In genomic region chr7:136652635-136653370, GRCh38 we compare ENCODE assay signal across 19 cellular contexts.
DNase-seq lines count a peak whose midpoint lies in the region; ATAC-seq, FAIRE-seq and TF ChIP-seq lines count a peak whose summit lies in the region.
"Had no signal": no experiment of that assay in that cellular context is flagged by ENCODE, and none has a peak within 500 bp of the region (broad histone marks: within the 10 kb centered on the region; RNA-seq: fewer than 3 reads in every experiment).

No MANE protein-coding gene starts in this region.

- H3K9ac ChIP-seq in IMR-90 (ENCODE audit: low read depth, low read length) (no peak overlapping the region), mesenchymal stem cell (ENCODE audit: low read length) (no peak overlapping the region)

- no CpG with 5 or more reads among the region's 3 CpGs for WGBS in IMR-90 (ENCODE audit: extremely low coverage in 2 of 2, insufficient read length in 1 of 2), 2 experiments
- WGBS in mesenchymal stem cell = 96% methylated on average over 2 of the region's 3 CpGs

- dilution Hi-C loops in IMR-90 (cut with HindIII; ENCODE audit: low sequenced_read_pairs, unreplicated experiment) = no loop called here

- CTCF ChIA-PET in IMR-90 (lab: Yijun Ruan, JAX) = no interaction called here

- no peak overlapping the region for H2BK12ac ChIP-seq in mesenchymal stem cell (ENCODE audit: low read length in 2 of 2)

- no peak overlapping the region for H3K27ac ChIP-seq in IMR-90 (ENCODE audit: insufficient read depth, low read length)
- H3K27ac ChIP-seq in mesenchymal stem cell (ENCODE audit: low read length, poor library complexity, severe bottlenecking) = no peak overlapping the region

- TF ChIP-seq CTCF in IMR-90 (conservative IDR thresholded peaks at IDR 0.05; ENCODE audit: low read depth, low read length) (no peak), D721Med (IDR thresholded peaks at IDR 0.05; ENCODE audit: insufficient read depth, missing control alignments) (no peak)

- H3K27ac Mint-ChIP-seq in activated T-helper 2 cell treated with anti-CD3 and anti-CD28 coated beads, Interferon-gamma antibody, Interleukin-2, Interleukin-4, amounts not matched to agents 10 μg/mL and 5 μg/mL and 100 μg/mL, durations not matched to agents 14 hours and 24 hours and 36 hours = no peak overlapping the region
- H3K27ac Mint-ChIP-seq: B cell; CD4-positive, alpha-beta T cell had no signal

- H2AK5ac ChIP-seq in IMR-90 (ENCODE audit: low read depth, low read length) (no peak overlapping the region), mesenchymal stem cell (ENCODE audit: low read length, severe bottlenecking) (no peak overlapping the region)

- H2BK15ac ChIP-seq in IMR-90 (ENCODE audit: low read depth, low read length) (no peak overlapping the region), mesenchymal stem cell (ENCODE audit: low read depth, poor library complexity, severe bottlenecking) (no peak overlapping the region)

- no peak overlapping the region for H2AK9ac ChIP-seq in IMR-90 (replicated peaks; ENCODE audit: low read depth, low read length, poor library complexity)

- H3K56ac ChIP-seq in IMR-90 (ENCODE audit: extremely low read depth, insufficient read depth, low read length) = no peak overlapping the region

- H3K4me2 ChIP-seq in IMR-90 (ENCODE audit: low read depth, low read length) (no peak overlapping the region), mesenchymal stem cell (ENCODE audit: low read length, poor library complexity, severe bottlenecking) (no peak overlapping the region)
- H3K4me2 ChIP-seq: GM23338 had no signal

- H3K36me3 Mint-ChIP-seq in activated T-helper 2 cell treated with anti-CD3 and anti-CD28 coated beads, Interferon-gamma antibody, Interleukin-2, Interleukin-4, amounts not matched to agents 10 μg/mL and 5 μg/mL and 100 μg/mL, durations not matched to agents 14 hours and 24 hours and 36 hours (ENCODE audit: low read depth) = no peaks in the 10 kb centered on the region

- no peak overlapping the region for H4K8ac ChIP-seq in IMR-90 (ENCODE audit: low read depth in 2 of 2, low read length in 2 of 2)
- no peak overlapping the region for H4K8ac ChIP-seq in mesenchymal stem cell (ENCODE audit: low read length)

- H3K23ac ChIP-seq in IMR-90 (ENCODE audit: low read depth, low read length) (no peak overlapping the region), mesenchymal stem cell (ENCODE audit: low read length in 2 of 2) (no peak overlapping the region)

- H3K27me3 ChIP-seq in IMR-90 (ENCODE audit: control insufficient read depth, insufficient read depth, low read length) (no peaks in the 10 kb centered on the region), mesenchymal stem cell (ENCODE audit: control insufficient read depth in 1 of 2, insufficient read depth in 1 of 2, low read length in 2 of 2) (no peaks in the 10 kb centered on the region)
- H3K27me3 ChIP-seq: MG63 had no signal

- H3K4me1 Mint-ChIP-seq in activated T-helper 2 cell treated with anti-CD3 and anti-CD28 coated beads, Interferon-gamma antibody, Interleukin-2, Interleukin-4, amounts not matched to agents 10 μg/mL and 5 μg/mL and 100 μg/mL, durations not matched to agents 14 hours and 24 hours and 36 hours (ENCODE audit: low read depth) = no peaks in the 10 kb centered on the region
- H3K4me1 Mint-ChIP-seq: B cell had no signal

- no peaks in the 10 kb centered on the region for H3K27me3 Mint-ChIP-seq in activated T-helper 2 cell treated with anti-CD3 and anti-CD28 coated beads, Interferon-gamma antibody, Interleukin-2, Interleukin-4, amounts not matched to agents 10 μg/mL and 5 μg/mL and 100 μg/mL, durations not matched to agents 14 hours and 24 hours and 36 hours (ENCODE audit: low read depth)
- H3K27me3 Mint-ChIP-seq: B cell; CD4-positive, alpha-beta T cell had no signal

- H2AFZ ChIP-seq in IMR-90 (replicated peaks; ENCODE audit: low read length, poor library complexity) (no peak overlapping the region), mesenchymal stem cell (ENCODE audit: low read depth, low read length) (no peak overlapping the region)
- H2AFZ ChIP-seq: GM23338 had no signal

- H2BK5ac ChIP-seq in IMR-90 (ENCODE audit: low read depth, low read length, poor library complexity, severe bottlenecking) (no peak overlapping the region), mesenchymal stem cell (ENCODE audit: low read depth, low read length, poor library complexity, severe bottlenecking) (no peak overlapping the region)

- H3K9me3 ChIP-seq in IMR-90 (ENCODE audit: control insufficient read depth, insufficient read depth, low read length) (no peaks in the 10 kb centered on the region), mesenchymal stem cell (ENCODE audit: control insufficient read depth, low read length) (peaks cover 4% of the 10 kb centered on the region)
- H3K9me3 ChIP-seq: MG63 had no signal

- in situ Hi-C loops in IMR-90 (cut with MboI; ENCODE audit: low sequenced_read_pairs) = no loop called here

- TF ChIP-seq POLR2A in IMR-90 (IDR thresholded peaks at IDR 0.05; ENCODE audit: low read depth, low read length) = no peak

- H3K4ac ChIP-seq in IMR-90 (ENCODE audit: low read depth, low read length) (no peak overlapping the region), mesenchymal stem cell (ENCODE audit: low read depth in 1 of 2, low read length in 2 of 2) (no peak overlapping the region)

- FAIRE-seq in D721Med (lab: Jason Lieb, UNC) = no peak
- FAIRE-seq: RCC 7860 had no signal

- H3K4me3 ChIP-seq in IMR-90 (ENCODE audit: insufficient read depth, low read depth, low read length) (no peak overlapping the region), mesenchymal stem cell (ENCODE audit: insufficient read depth in 1 of 2, low read depth in 1 of 2, low read length in 2 of 2) (no peak overlapping the region)
- H3K4me3 ChIP-seq: GM23338, MG63 had no signal

- DNase-seq in IMR-90 (peak; percentile 13), amniotic epithelial cell (ENCODE audit: low read depth) (peak; percentile 87), mesenchymal stem cell (peak; percentile 3), anterior cingulate cortex (lab: John Stamatoyannopoulos, UW) (no peak), D721Med (ENCODE audit: insufficient read length, low spot score) (no peak), amygdala (lab: John Stamatoyannopoulos, UW) (no peak)
- no peak for DNase-seq in activated T-helper 2 cell treated with anti-CD3 and anti-CD28 coated beads, Interferon-gamma antibody, Interleukin-2, Interleukin-4, amounts not matched to agents 10 μg/mL and 5 μg/mL and 100 μg/mL, durations not matched to agents 14 hours and 24 hours and 36 hours (ENCODE audit: low spot score)
- DNase-seq: CD4-positive, alpha-beta T cell; DMS53; KG1; MG63; NCI-H1092 treated with DMSO at 0.1 percent for 48 hours; NCI-H2081 treated with DMSO at 0.1 percent for 48 hours; NCI-H510A treated with DMSO at 0.1 percent for 48 hours; Right ventricle myocardium superior had no signal

- H3K9me1 ChIP-seq in IMR-90 (ENCODE audit: insufficient read depth, low read length) = no peaks in the 10 kb centered on the region

- BruUV-seq in IMR-90 (replicated peaks; lab: Mats Ljungman, UMichigan) = no TSS peak

- H3K18ac ChIP-seq in IMR-90 (ENCODE audit: low read depth, low read length) = no peak overlapping the region
- no peak overlapping the region for H3K18ac ChIP-seq in mesenchymal stem cell (ENCODE audit: low read depth in 1 of 2, low read length in 2 of 2)

- H3K79me1 ChIP-seq in IMR-90 (ENCODE audit: low read depth in 1 of 2, low read length in 2 of 2) (no peaks in the 10 kb centered on the region), mesenchymal stem cell (replicated peaks; ENCODE audit: low read length, poor library complexity, severe bottlenecking) (no peaks in the 10 kb centered on the region)

- H2BK120ac ChIP-seq in IMR-90 (ENCODE audit: low read depth, low read length) (no peak overlapping the region), mesenchymal stem cell (ENCODE audit: low read depth, low read length) (no peak overlapping the region)

- no peak for TF ChIP-seq RAD21 in IMR-90 (IDR thresholded peaks at IDR 0.05; ENCODE audit: low read length)

- POLR2A ChIA-PET in IMR-90 (lab: Charles Lee; ENCODE audit: unreplicated experiment) = no interaction called here

- peaks cover 28% of the 10 kb centered on the region for H3K9me3 Mint-ChIP-seq in activated T-helper 2 cell treated with anti-CD3 and anti-CD28 coated beads, Interferon-gamma antibody, Interleukin-2, Interleukin-4, amounts not matched to agents 10 μg/mL and 5 μg/mL and 100 μg/mL, durations not matched to agents 14 hours and 24 hours and 36 hours
- H3K9me3 Mint-ChIP-seq: GM23338 had no signal

- H3K4me3 Mint-ChIP-seq in activated T-helper 2 cell treated with anti-CD3 and anti-CD28 coated beads, Interferon-gamma antibody, Interleukin-2, Interleukin-4, amounts not matched to agents 10 μg/mL and 5 μg/mL and 100 μg/mL, durations not matched to agents 14 hours and 24 hours and 36 hours (ENCODE audit: low read depth) = no peak overlapping the region
- H3K4me3 Mint-ChIP-seq: B cell; CD4-positive, alpha-beta T cell; GM23338 had no signal

- H3K36me3 ChIP-seq in IMR-90 (ENCODE audit: control insufficient read depth, insufficient read depth, low read length) (no peaks in the 10 kb centered on the region), mesenchymal stem cell (ENCODE audit: control insufficient read depth in 1 of 2, insufficient read depth in 2 of 2, low read depth in 1 of 2, low read length in 2 of 2) (no peaks in the 10 kb centered on the region)
- H3K36me3 ChIP-seq: MG63 had no signal

- H4K20me1 ChIP-seq in IMR-90 (ENCODE audit: insufficient read depth, low read length) = no peaks in the 10 kb centered on the region

- H3K4me1 ChIP-seq in IMR-90 (ENCODE audit: control insufficient read depth, insufficient read depth, low read length) (no peaks in the 10 kb centered on the region), mesenchymal stem cell (ENCODE audit: control insufficient read depth, insufficient read depth, low read depth, low read length) (no peaks in the 10 kb centered on the region)

- no peak overlapping the region for H2BK20ac ChIP-seq in IMR-90 (ENCODE audit: low read depth, low read length)

- H4K91ac ChIP-seq in IMR-90 (ENCODE audit: insufficient read depth, low read depth, low read length) (no peak overlapping the region), mesenchymal stem cell (ENCODE audit: low read length) (no peak overlapping the region)

- intact Hi-C loops in IMR-90 (cut with micrococcal nuclease) = loop anchor here (10.0 kb wide), 1 partner anchor 212 kb away; the partner anchor contains the start of gene CHRM2
- intact Hi-C loops in activated T-helper 2 cell treated with anti-CD3 and anti-CD28 coated beads, Interferon-gamma antibody, Interleukin-2, Interleukin-4, amounts not matched to agents 10 μg/mL and 5 μg/mL and 100 μg/mL, durations not matched to agents 14 hours and 24 hours and 36 hours (cut with micrococcal nuclease) = no loop called here

- ATAC-seq in IMR-90 (ENCODE audit: low read depth) = peak; percentile 36; the same call in 1 of the 2 replicates
- ATAC-seq: GM23338, SK-N-SH treated with all-trans-retinoic acid at 6 μM for 48 hours had no signal

- H4K5ac ChIP-seq in IMR-90 (ENCODE audit: low read depth, low read length) = no peak overlapping the region

- H3K14ac ChIP-seq in IMR-90 (replicated peaks; ENCODE audit: low read depth, low read length) (no peak overlapping the region), mesenchymal stem cell (ENCODE audit: low read length in 2 of 2) (no peak overlapping the region)

TF ChIP-seq in IMR-90, 13 proteins besides CTCF, POLR2A, EP300 and RAD21:
- TF ChIP-seq MXI1 (IDR thresholded peaks at IDR 0.05; ENCODE audit: borderline replicate concordance, low read depth, low read length) = no peak
- no peak for TF ChIP-seq NFE2L2 (IDR thresholded peaks at IDR 0.05; ENCODE audit: low read depth, low read length)

Comparison
In these comparisons a context has a peak if more than half of its experiments do, and no peak if none do; other contexts are left out.
1. DNase-seq: peak in IMR-90 (single experiment), amniotic epithelial cell (single experiment) and mesenchymal stem cell (single experiment); none in anterior cingulate cortex (0 of 58), activated T-helper 2 cell treated with anti-CD3 and anti-CD28 coated beads, Interferon-gamma antibody, Interleukin-2, Interleukin-4, amounts not matched to agents 10 μg/mL and 5 μg/mL and 100 μg/mL, durations not matched to agents 14 hours and 24 hours and 36 hours (single experiment), D721Med (single experiment) and amygdala (0 of 56).